Comparison of ENCODE assay signal across 36 cellular contexts in the genomic region with DNA sequence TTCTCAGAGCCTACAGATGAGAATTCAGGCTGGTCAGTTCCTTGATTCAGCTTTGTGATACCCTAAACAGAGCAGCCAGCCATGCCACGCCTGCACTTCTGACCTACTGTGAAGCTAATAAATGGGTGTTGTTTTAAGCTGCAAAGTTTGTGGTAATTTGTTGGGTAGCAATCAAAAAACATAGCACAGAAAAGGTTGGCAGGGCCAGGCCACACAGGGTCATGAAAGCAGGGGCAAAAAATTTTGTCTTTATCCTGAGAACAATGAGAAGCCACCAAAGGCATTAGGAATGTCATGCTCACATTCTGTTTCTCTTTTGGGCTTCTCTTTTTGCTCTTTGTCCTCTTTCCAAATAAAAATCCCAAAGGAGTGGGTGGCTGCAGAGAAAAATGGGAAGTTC.
"Had no signal": no experiment of that assay in that cellular context is flagged by ENCODE, and none has a peak within 500 bp of the region (broad histone marks: within the 10 kb centered on the region; RNA-seq: fewer than 3 reads in every experiment).

No MANE protein-coding gene starts in this region.

- ATAC-seq: activated CD8-positive, alpha-beta T cell treated with anti-CD3 and anti-CD28 coated beads for 36 hours; activated naive CD4-positive, alpha-beta T cell treated with anti-CD3 and anti-CD28 coated beads, Interleukin-2, amount 50 U/mL, for 72 hours; activated T-cell treated with anti-CD3 and anti-CD28 coated beads, Interleukin-2, amount 50 U/mL, for 4 hours; activated T-cell treated with anti-CD3 and anti-CD28 coated beads, Interleukin-2, amount 50 U/mL, for 72 hours; activated T-helper 17 cell treated with anti-CD3 and anti-CD28 coated beads, Interleukin-2, amount 50 U/mL, for 72 hours had no signal

- H3K9me3 Mint-ChIP-seq: activated CD4-positive, alpha-beta memory T cell treated with anti-CD3 and anti-CD28 coated beads for 36 hours; activated CD4-positive, alpha-beta T cell treated with anti-CD3 and anti-CD28 coated beads, Interleukin-2, amount 10 ng/mL, durations not matched to agents 24 days and 14 days; activated naive CD4-positive, alpha-beta T cell treated with anti-CD3 and anti-CD28 coated beads for 36 hours; activated T-cell treated with anti-CD3 and anti-CD28 coated beads, Interleukin-2, amount 50 U/mL, for 4 hours; activated T-helper 1 cell treated with anti-CD3 and anti-CD28 coated beads, Interleukin-12 subunit alpha, Interleukin-12 subunit beta, Interleukin-2, Interleukin-4 antibody, amounts not matched to agents 30 ng/mL and 10 ng/mL and 1 ng/mL, durations not matched to agents 14 hours and 24 hours and 36 hours; T-helper 2 cell treated with Interferon-gamma antibody and Interleukin-4, amounts not matched to agents 5 μg/mL and 100 μg/mL, for 36 hours had no signal

- H3K27ac ChIP-seq: adrenal gland, cardiac muscle cell, VCaP had no signal

- H3K4me1 Mint-ChIP-seq: activated naive CD8-positive, alpha-beta T cell treated with anti-CD3 and anti-CD28 coated beads for 36 hours; activated T-helper 17 cell treated with anti-CD3 and anti-CD28 coated beads, Interleukin-2, amount 50 U/mL, for 72 hours; central memory CD8-positive, alpha-beta T cell had no signal

- H3K4me1 ChIP-seq: adrenal gland had no signal

- DNase-seq: activated B cell treated with CpG ODN at 0.5 μM for 24 hours; activated CD4-positive, alpha-beta memory T cell treated with anti-CD3 and anti-CD28 coated beads for 36 hours; activated CD4-positive, alpha-beta T cell treated with anti-CD3 and anti-CD28 coated beads for 4 hours; activated CD4-positive, alpha-beta T cell treated with anti-CD3 and anti-CD28 coated beads, Interleukin-2, amount 10 ng/mL, durations not matched to agents 24 days and 14 days; activated CD4-positive, alpha-beta T cell treated with anti-CD3 and anti-CD28 coated beads, Interleukin-2, amount 50 U/mL, for 1 hour; activated CD4-positive, alpha-beta T cell treated with anti-CD3 and anti-CD28 coated beads, Interleukin-2, amount 50 U/mL, for 4 hours; activated CD4-positive, CD25-positive, alpha-beta regulatory T cell treated with anti-CD3 and anti-CD28 coated beads, Interleukin-2, amount 50 U/mL, for 72 hours; activated CD8-positive, alpha-beta memory T cell treated with anti-CD3 and anti-CD28 coated beads, Interleukin-2, amount 50 U/mL, for 4 hours; activated CD8-positive, alpha-beta T cell treated with anti-CD3 and anti-CD28 coated beads for 36 hours; activated effector memory CD4-positive, alpha-beta T cell treated with anti-CD3 and anti-CD28 coated beads, Interleukin-2, amount 50 U/mL, for 16 hours; activated gamma-delta T cell treated with Interleukin-2 at 50 U/mL for 16 hours; activated naive CD4-positive, alpha-beta T cell; activated naive CD4-positive, alpha-beta T cell treated with anti-CD3 and anti-CD28 coated beads for 36 hours; activated naive CD4-positive, alpha-beta T cell treated with anti-CD3 and anti-CD28 coated beads, Interleukin-2, amount 50 U/mL, for 16 hours; activated naive CD8-positive, alpha-beta T cell treated with anti-CD3 and anti-CD28 coated beads for 36 hours; activated T-cell treated with anti-CD3 and anti-CD28 coated beads for 4 hours; activated T-cell treated with anti-CD3 and anti-CD28 coated beads, Interleukin-2, amount 50 U/mL, for 1 hour; activated T-cell treated with anti-CD3 and anti-CD28 coated beads, Interleukin-2, amount 50 U/mL, for 4 hours; activated T-cell treated with anti-CD3 and anti-CD28 coated beads, Interleukin-2, amount 50 U/mL, for 72 hours; adrenal gland; amniotic stem cell; aorta; caudate nucleus; cerebellar nuclear complex; T-helper 1 cell; T-helper 2 cell; T-helper 9 cell had no signal

- H3K36me3 ChIP-seq: adrenal gland, cardiac muscle cell had no signal

- H3K27ac Mint-ChIP-seq: activated B cell treated with CpG ODN at 0.5 μM for 24 hours; activated CD4-positive, alpha-beta memory T cell treated with anti-CD3 and anti-CD28 coated beads for 36 hours; activated CD4-positive, alpha-beta T cell treated with anti-CD3 and anti-CD28 coated beads, Interleukin-2, amount 10 ng/mL, durations not matched to agents 24 days and 14 days; activated CD8-positive, alpha-beta T cell treated with anti-CD3 and anti-CD28 coated beads for 36 hours; activated naive CD4-positive, alpha-beta T cell treated with anti-CD3 and anti-CD28 coated beads for 36 hours; activated naive CD4-positive, alpha-beta T cell treated with anti-CD3 and anti-CD28 coated beads, Interleukin-2, amount 50 U/mL, for 72 hours; activated naive CD8-positive, alpha-beta T cell treated with anti-CD3 and anti-CD28 coated beads for 36 hours; activated T-cell treated with anti-CD3 and anti-CD28 coated beads, Interleukin-2, amount 50 U/mL, for 72 hours; activated T-helper 1 cell treated with anti-CD3 and anti-CD28 coated beads, Interleukin-12 subunit alpha, Interleukin-12 subunit beta, Interleukin-2, Interleukin-4 antibody, amounts not matched to agents 30 ng/mL and 10 ng/mL and 1 ng/mL, durations not matched to agents 14 hours and 24 hours and 36 hours; activated T-helper 17 cell treated with anti-CD3 and anti-CD28 coated beads, Interleukin-2, amount 50 U/mL, for 72 hours; brain; T-helper 1 cell treated with Interleukin-12 subunit alpha and Interleukin-12 subunit beta and Interleukin-4 antibody, amounts not matched to agents 30 μg/mL and 1 μg/mL, for 36 hours; T-helper 2 cell treated with Interferon-gamma antibody and Interleukin-4, amounts not matched to agents 5 μg/mL and 100 μg/mL, for 36 hours had no signal

- H3K4me3 ChIP-seq: adrenal gland, cardiac muscle cell had no signal

- H3K9me3 ChIP-seq: adrenal gland had no signal

- H3K27me3 ChIP-seq: adrenal gland, cardiac muscle cell had no signal

- H3K36me3 Mint-ChIP-seq: activated CD4-positive, alpha-beta memory T cell treated with anti-CD3 and anti-CD28 coated beads for 36 hours; activated naive CD4-positive, alpha-beta T cell treated with anti-CD3 and anti-CD28 coated beads, Interleukin-2, amount 50 U/mL, for 72 hours; activated naive CD8-positive, alpha-beta T cell treated with anti-CD3 and anti-CD28 coated beads for 36 hours had no signal

- H3K27me3 Mint-ChIP-seq: activated B cell treated with CpG ODN at 0.5 μM for 24 hours; activated CD4-positive, alpha-beta memory T cell treated with anti-CD3 and anti-CD28 coated beads for 36 hours; activated CD4-positive, alpha-beta T cell treated with anti-CD3 and anti-CD28 coated beads, Interleukin-2, amount 10 ng/mL, durations not matched to agents 24 days and 14 days; central memory CD8-positive, alpha-beta T cell had no signal

- H3K4me3 Mint-ChIP-seq: activated B cell treated with CpG ODN at 0.5 μM for 24 hours; activated CD4-positive, alpha-beta memory T cell treated with anti-CD3 and anti-CD28 coated beads for 36 hours; activated CD4-positive, alpha-beta T cell treated with anti-CD3 and anti-CD28 coated beads, Interleukin-2, amount 10 ng/mL, durations not matched to agents 24 days and 14 days; activated CD8-positive, alpha-beta T cell treated with anti-CD3 and anti-CD28 coated beads for 36 hours; activated naive CD4-positive, alpha-beta T cell treated with anti-CD3 and anti-CD28 coated beads for 36 hours; activated naive CD8-positive, alpha-beta T cell treated with anti-CD3 and anti-CD28 coated beads for 36 hours; activated T-cell treated with anti-CD3 and anti-CD28 coated beads, Interleukin-2, amount 50 U/mL, for 4 hours; activated T-cell treated with anti-CD3 and anti-CD28 coated beads, Interleukin-2, amount 50 U/mL, for 72 hours; activated T-helper 1 cell treated with anti-CD3 and anti-CD28 coated beads, Interleukin-12 subunit alpha, Interleukin-12 subunit beta, Interleukin-2, Interleukin-4 antibody, amounts not matched to agents 30 ng/mL and 10 ng/mL and 1 ng/mL, durations not matched to agents 14 hours and 24 hours and 36 hours; activated T-helper 17 cell treated with anti-CD3 and anti-CD28 coated beads, Interleukin-2, amount 50 U/mL, for 72 hours; brain; central memory CD8-positive, alpha-beta T cell; T-helper 1 cell treated with Interleukin-12 subunit alpha and Interleukin-12 subunit beta and Interleukin-4 antibody, amounts not matched to agents 30 μg/mL and 1 μg/mL, for 36 hours; T-helper 2 cell treated with Interferon-gamma antibody and Interleukin-4, amounts not matched to agents 5 μg/mL and 100 μg/mL, for 36 hours had no signal
